19 cellular contexts compared by ENCODE assay signal in genomic region chr4:111066001-111066400, GRCh38.
A peak's percentile ranks its signal among the peaks of the same experiment; 100 is the strongest.
DNase-seq lines count a peak whose midpoint lies in the region; ATAC-seq, FAIRE-seq and TF ChIP-seq lines count a peak whose summit lies in the region.
"Had no signal": no experiment of that assay in that cellular context is flagged by ENCODE, and none has a peak within 500 bp of the region (broad histone marks: within the 10 kb centered on the region; RNA-seq: fewer than 3 reads in every experiment).

No MANE protein-coding gene starts in this region.

- no peak overlapping the region for H3K4me3 ChIP-seq in ACC112 (ENCODE audit: low read depth, low read length)
- H3K4me3 ChIP-seq in HCT116 (replicated peaks in 1 of 2; ENCODE audit: low read depth in 1 of 2, low read length in 2 of 2): no peak overlapping the region
- H3K4me3 ChIP-seq in astrocyte (ENCODE audit: insufficient read depth, low read depth, low read length): no peak overlapping the region
- no peak overlapping the region for H3K4me3 ChIP-seq in A673 (ENCODE audit: low read depth, low read length, poor library complexity, severe bottlenecking)
- H3K4me3 ChIP-seq: GM23338 had no signal

- intact Hi-C loops in HCT116 (cut with micrococcal nuclease) (no loop called here), A673 (cut with micrococcal nuclease; ENCODE audit: unreplicated experiment) (no loop called here)

- no peaks in the 10 kb centered on the region for H4K20me1 ChIP-seq in HCT116 (ENCODE audit: insufficient read depth)
- H4K20me1 ChIP-seq in astrocyte (ENCODE audit: insufficient read depth, low read length): no peaks in the 10 kb centered on the region

- H3K27ac Mint-ChIP-seq in astrocyte (ENCODE audit: unreplicated experiment) (peak overlapping the region; percentile 89), T-helper 17 cell (no peak overlapping the region)
- H3K27ac Mint-ChIP-seq: B cell; CD4-positive, alpha-beta memory T cell; GM23338 had no signal

- H3K9me3 Mint-ChIP-seq in astrocyte (ENCODE audit: unreplicated experiment): no peaks in the 10 kb centered on the region
- H3K9me3 Mint-ChIP-seq: GM23338 had no signal

- H3K27me3 ChIP-seq in ACC112 (ENCODE audit: insufficient read depth, low read length) (no peaks in the 10 kb centered on the region), HCT116 (ENCODE audit: insufficient read depth, low read length) (0 out of 2 replicates have a peak, but pooled peaks cover 9% of the 10 kb centered on the region), astrocyte (ENCODE audit: insufficient read depth, low read length) (no peaks in the 10 kb centered on the region), A673 (replicated peaks; ENCODE audit: insufficient read depth, low read depth, low read length, poor library complexity) (no peaks in the 10 kb centered on the region)

- no peak for TF ChIP-seq POLR2A in HCT116 (IDR thresholded peaks at IDR 0.05; ENCODE audit: borderline replicate concordance, extremely low read depth, insufficient read depth, insufficient read length)

- H3K27me3 Mint-ChIP-seq in astrocyte (ENCODE audit: low read depth, unreplicated experiment) (no peaks in the 10 kb centered on the region), T-helper 17 cell (no peaks in the 10 kb centered on the region)
- H3K27me3 Mint-ChIP-seq: B cell; CD4-positive, alpha-beta memory T cell had no signal

- H3K9me3 ChIP-seq in HCT116 (ENCODE audit: control insufficient read depth in 1 of 2, insufficient read depth in 1 of 2, low read depth in 1 of 2, low read length in 2 of 2): no peaks in the 10 kb centered on the region
- H3K9me3 ChIP-seq in astrocyte (ENCODE audit: insufficient read depth, low read depth, low read length): no peaks in the 10 kb centered on the region
- no peaks in the 10 kb centered on the region for H3K9me3 ChIP-seq in A673 (ENCODE audit: low read depth, low read length, poor library complexity, severe bottlenecking)
- H3K9me3 ChIP-seq in T-helper 17 cell (ENCODE audit: control insufficient read depth, low read length, poor library complexity, severe bottlenecking): no peaks in the 10 kb centered on the region

- H3K9ac ChIP-seq in HCT116 (ENCODE audit: low read length) (no peak overlapping the region), astrocyte (ENCODE audit: low read length) (no peak overlapping the region)

- peaks cover 31% of the 10 kb centered on the region for H3K4me1 Mint-ChIP-seq in astrocyte (ENCODE audit: low read depth, unreplicated experiment)
- H3K4me1 Mint-ChIP-seq in T-helper 17 cell: no peaks in the 10 kb centered on the region
- H3K4me1 Mint-ChIP-seq: B cell; CD4-positive, alpha-beta memory T cell had no signal

- H3K27ac ChIP-seq in ACC112 (ENCODE audit: low read depth, low read length) (peak overlapping the region; percentile 71), HCT116 (ENCODE audit: low read depth, low read length) (no peak overlapping the region), astrocyte (ENCODE audit: low read depth, low read length) (peak overlapping the region; percentile 53), A673 (ENCODE audit: low read depth, low read length, poor library complexity, severe bottlenecking) (no peak overlapping the region)

- H3K36me3 Mint-ChIP-seq in astrocyte (ENCODE audit: low read depth, unreplicated experiment) (no peaks in the 10 kb centered on the region), T-helper 17 cell (ENCODE audit: low read depth) (no peaks in the 10 kb centered on the region)
- H3K36me3 Mint-ChIP-seq: CD4-positive, alpha-beta memory T cell had no signal

- DNase-seq in HCT116 (ENCODE audit: low read depth, low spot score) (no peak), astrocyte (ENCODE audit: low read depth) (peak; percentile 3), iris pigment epithelial cell (ENCODE audit: low read depth) (peak; percentile 30), A673 (ENCODE audit: low spot score) (no peak), T-helper 2 cell (no peak), T-helper 17 cell (no peak), foreskin melanocyte (no peak)
- DNase-seq: CD4-positive, alpha-beta memory T cell; DND-41; Karpas-422; NCI-H1417; NCI-H1930; NCI-H2171 treated with DMSO at 0.1 percent for 48 hours; NCI-H510A; SHP77 treated with DMSO at 0.1 percent for 48 hours had no signal

- no peak for TF ChIP-seq RAD21 in HCT116 (IDR thresholded peaks at IDR 0.05; ENCODE audit: low read depth)

- H3K4me1 ChIP-seq in ACC112 (ENCODE audit: control insufficient read depth, insufficient read depth, low read length, unreplicated experiment): peaks cover 6% of the 10 kb centered on the region
- H3K4me1 ChIP-seq in HCT116 (ENCODE audit: control insufficient read depth in 1 of 2, insufficient read depth in 2 of 2, low read length in 2 of 2): peaks cover 24 to 39% of the 10 kb centered on the region in 2 experiments
- peaks cover 23% of the 10 kb centered on the region for H3K4me1 ChIP-seq in astrocyte (ENCODE audit: insufficient read depth, low read length)
- H3K4me1 ChIP-seq in A673 (ENCODE audit: insufficient read depth, low read length, poor library complexity, severe bottlenecking): no peaks in the 10 kb centered on the region

- H3K36me3 ChIP-seq in ACC112 (ENCODE audit: insufficient read depth, low read length) (no peaks in the 10 kb centered on the region), HCT116 (ENCODE audit: control insufficient read depth in 1 of 2, insufficient read depth in 2 of 2, low read length in 2 of 2) (no peaks in the 10 kb centered on the region), astrocyte (ENCODE audit: insufficient read depth, low read length) (no peaks in the 10 kb centered on the region), A673 (ENCODE audit: insufficient read depth, low read length, poor library complexity, severe bottlenecking) (no peaks in the 10 kb centered on the region)

- FAIRE-seq in astrocyte (lab: Jason Lieb, UNC): no peak
- FAIRE-seq: HepG2 had no signal

- no peaks in the 10 kb centered on the region for H3K9me2 ChIP-seq in HCT116 (ENCODE audit: insufficient read depth)

- no peak overlapping the region for H2AFZ ChIP-seq in ACC112 (ENCODE audit: low read length, unreplicated experiment)
- H2AFZ ChIP-seq in HCT116 (ENCODE audit: low read depth, low read length, poor library complexity, severe bottlenecking): no peak overlapping the region
- H2AFZ ChIP-seq in astrocyte (ENCODE audit: low read depth, low read length): no peak overlapping the region
- H2AFZ ChIP-seq: GM23338 had no signal

- BruUV-seq in HCT116 (replicated peaks; lab: Mats Ljungman, UMichigan) (no TSS peak), A673 (replicated peaks; lab: Mats Ljungman, UMichigan) (no TSS peak)

- H3K4me2 ChIP-seq in HCT116 (ENCODE audit: low read length) (peak overlapping the region; percentile 1; the same call in 1 of the 2 replicates), astrocyte (ENCODE audit: low read length) (peak overlapping the region; percentile 47)
- H3K4me2 ChIP-seq: GM23338 had no signal

- ATAC-seq in HCT116 (no peak), T-helper 17 cell (no peak)
- ATAC-seq: GM23338, HepG2 had no signal

- RAD21 ChIA-PET in HCT116 (lab: Charles Lee; ENCODE audit: low non-redundant PET in 1 of 2, low total read pairs in 2 of 2, uncharacterized antibody in 2 of 2, unreplicated experiment in 2 of 2): no interaction called here

- POLR2A ChIA-PET in HCT116 (lab: Charles Lee) (no interaction called here), A673 (lab: Charles Lee; ENCODE audit: low non-redundant PET) (no interaction called here)

- CTCF ChIA-PET in HCT116 (lab: Charles Lee) (no interaction called here), A673 (lab: Charles Lee) (no interaction called here)

- H3K79me2 ChIP-seq in ACC112 (ENCODE audit: control insufficient read depth, insufficient read depth, low read length, unreplicated experiment) (no peaks in the 10 kb centered on the region), HCT116 (ENCODE audit: insufficient read depth, low read length) (no peaks in the 10 kb centered on the region), astrocyte (ENCODE audit: insufficient read depth, low read length) (no peaks in the 10 kb centered on the region)

- no peak overlapping the region for H3K4me3 Mint-ChIP-seq in astrocyte (ENCODE audit: unreplicated experiment)
- no peak overlapping the region for H3K4me3 Mint-ChIP-seq in T-helper 17 cell
- H3K4me3 Mint-ChIP-seq: B cell; CD4-positive, alpha-beta memory T cell; GM23338 had no signal

- TF ChIP-seq CTCF in HCT116 (IDR thresholded peaks at IDR 0.05 in 2 of 3, conservative IDR thresholded peaks at IDR 0.05 in 1 of 3; ENCODE audit: borderline replicate concordance in 1 of 3, insufficient read depth in 1 of 3, low read depth in 2 of 3, low read length in 2 of 3) (no peak), astrocyte (IDR thresholded peaks at IDR 0.05; ENCODE audit: insufficient read depth, low read depth, low read length) (no peak), A673 (conservative IDR thresholded peaks at IDR 0.05; ENCODE audit: low read depth, low read length) (no peak)

TF ChIP-seq in HCT116, 20 proteins besides CTCF, POLR2A, EP300 and RAD21 (continues in another document):
- TF ChIP-seq SP1 (IDR thresholded peaks at IDR 0.05; ENCODE audit: low read depth): no peak
- TF ChIP-seq ZNF274 (IDR thresholded peaks at IDR 0.05; ENCODE audit: low read depth, low read length): no peak
- TF ChIP-seq POLR2AphosphoS5 (IDR thresholded peaks at IDR 0.05; ENCODE audit: low read depth, low read length): no peak
- TF ChIP-seq SRF (IDR thresholded peaks at IDR 0.05; ENCODE audit: low read depth): no peak
- no peak for TF ChIP-seq EGR1 (IDR thresholded peaks at IDR 0.05; ENCODE audit: low read depth)
- no peak for TF ChIP-seq MAX (IDR thresholded peaks at IDR 0.05)
- TF ChIP-seq EZH2 (IDR thresholded peaks at IDR 0.05): no peak
- TF ChIP-seq ZBTB33 (IDR thresholded peaks at IDR 0.05; ENCODE audit: extremely low read depth, insufficient replicate concordance, low read length): no peak
- TF ChIP-seq YY1 (IDR thresholded peaks at IDR 0.05; ENCODE audit: extremely low read depth, insufficient replicate concordance, low read depth, low read length): no peak

Comparison
In these comparisons a context has a peak if more than half of its experiments do, and no peak if none do; other contexts are left out.
1. H3K27ac ChIP-seq: peak in ACC112 (single experiment) and astrocyte (single experiment); none in HCT116 (single experiment) and A673 (single experiment).
2. DNase-seq: peak in astrocyte (single experiment) and iris pigment epithelial cell (single experiment); none in HCT116 (single experiment), A673 (single experiment), T-helper 2 cell (0 of 5), T-helper 17 cell (0 of 3) and foreskin melanocyte (single experiment).